ENCODE assay signal across 14 cellular contexts in genomic region chr15:63560741-63561448, GRCh38. TPM values are rescaled to one million over a fixed set of nuclear protein-coding genes. Genes with fewer than 3 reads are reported as not detected.
A peak's percentile ranks its signal among the peaks of the same experiment; 100 is the strongest.
DNase-seq lines count a peak whose midpoint lies in the region; ATAC-seq and TF ChIP-seq lines count a peak whose summit lies in the region.
"Had no signal": no experiment of that assay in that cellular context is flagged by ENCODE, and none has a peak within 500 bp of the region (broad histone marks: within the 10 kb centered on the region; RNA-seq: fewer than 3 reads in every experiment).

No MANE protein-coding gene starts in this region.

- ATAC-seq in HG03439 (IDR thresholded peaks at IDR 0.05; ENCODE audit: unreplicated experiment) (peak; percentile 51), gastroesophageal sphincter (no peak)

- TF ChIP-seq EP300 in gastroesophageal sphincter (IDR thresholded peaks at IDR 0.05), result no peak

- WGBS in gastroesophageal sphincter (ENCODE audit: low coverage in 1 of 2), 2 donors, result 69 to 92% methylated on average over 3 to 4 of the region's 6 CpGs

- peaks cover 0 to 29% (median 0%) of the 10 kb centered on the region in 3 donors for H3K4me1 ChIP-seq in gastroesophageal sphincter
- H3K4me1 ChIP-seq: SJCRH30 had no signal

- no peak for TF ChIP-seq CTCF in gastroesophageal sphincter (IDR thresholded peaks at IDR 0.05)

- no peak for TF ChIP-seq POLR2A in gastroesophageal sphincter (IDR thresholded peaks at IDR 0.05)

- H3K4me3 ChIP-seq in gastroesophageal sphincter, result no peak overlapping the region
- H3K4me3 ChIP-seq: esophagus muscularis mucosa, SJCRH30, smooth muscle cell, transverse colon had no signal

- DNase-seq in ELF-1 (ENCODE audit: low read depth, low spot score), result peak; percentile 34
- DNase-seq in amniotic epithelial cell (ENCODE audit: low read depth), result peak; percentile 31
- DNase-seq in stimulated activated CD4-positive, alpha-beta T cell treated with anti-CD3 and anti-CD28 coated beads, Interleukin-15, amount 100 ng/mL, for 24 hours, result peak; percentile 77
- DNase-seq in GF-D8 (lab: John Stamatoyannopoulos, UW), result no peak
- no peak for DNase-seq in NOMO-1 (lab: John Stamatoyannopoulos, UW; ENCODE audit: unreplicated experiment in 2 of 2)
- no peak for DNase-seq in NCI-H1048 (lab: John Stamatoyannopoulos, UW)
- DNase-seq: COR-L47, NCI-H1092 treated with DMSO at 0.1 percent for 48 hours, SJCRH30, transverse colon had no signal

- H3K27me3 ChIP-seq in gastroesophageal sphincter, result no peaks in the 10 kb centered on the region
- H3K27me3 ChIP-seq: esophagus muscularis mucosa, SJCRH30, transverse colon had no signal

- no peaks in the 10 kb centered on the region for H3K9me3 ChIP-seq in gastroesophageal sphincter
- H3K9me3 ChIP-seq: esophagus muscularis mucosa, SJCRH30, transverse colon had no signal

- H3K36me3 ChIP-seq in gastroesophageal sphincter, result peaks cover 0 to 61% of the 10 kb centered on the region in 2 donors

- H3K27ac ChIP-seq in gastroesophageal sphincter, result no peak overlapping the region
- H3K27ac ChIP-seq: esophagus muscularis mucosa, SJCRH30, transverse colon had no signal

RNA-seq across cellular contexts. Expression of gene FBXL22, which starts 36.3 kb away (rescaled TPM):
- total RNA-seq in gastroesophageal sphincter, result 10 to 100 TPM; 16.1 to 68.9 (median 39.0) TPM
- total RNA-seq: smooth muscle cell had no signal

RNA-seq across cellular contexts. Expression of gene USP3, which starts 56.5 kb away (rescaled TPM):
- 10 to 100 TPM; 36.6 to 50.3 (median 45.5) TPM for total RNA-seq in gastroesophageal sphincter

Comparison
In these comparisons a context has a peak if more than half of its experiments do, and no peak if none do; other contexts are left out.
1. DNase-seq: peak in ELF-1 (single experiment), amniotic epithelial cell (single experiment) and stimulated activated CD4-positive, alpha-beta T cell treated with anti-CD3 and anti-CD28 coated beads, Interleukin-15, amount 100 ng/mL, for 24 hours (single experiment); none in GF-D8 (single experiment), NOMO-1 (0 of 2) and NCI-H1048 (single experiment).